ENCODE assay signal across 9 cellular contexts in genomic region chr1:198258491-198258890, GRCh38.
DNase-seq lines count a peak whose midpoint lies in the region; ATAC-seq, FAIRE-seq and TF ChIP-seq lines count a peak whose summit lies in the region.
"Had no signal": no experiment of that assay in that cellular context is flagged by ENCODE, and none has a peak within 500 bp of the region (broad histone marks: within the 10 kb centered on the region; RNA-seq: fewer than 3 reads in every experiment).

No MANE protein-coding gene starts in this region.

- no peaks in the 10 kb centered on the region for H3K9me1 ChIP-seq in endothelial cell of umbilical vein (replicated peaks; ENCODE audit: control insufficient read depth, extremely low read depth, insufficient read depth, low read length)

- H3K4me1 ChIP-seq in endothelial cell of umbilical vein (ENCODE audit: control insufficient read depth, extremely low read depth, insufficient read depth, low read length) = peaks cover 18% of the 10 kb centered on the region
- no peaks in the 10 kb centered on the region for H3K4me1 ChIP-seq in A673 (ENCODE audit: insufficient read depth, low read length, poor library complexity, severe bottlenecking)

- peaks cover 18% of the 10 kb centered on the region for H3K79me2 ChIP-seq in endothelial cell of umbilical vein (ENCODE audit: control insufficient read depth, insufficient read depth, low read length)

- POLR2A ChIA-PET in endothelial cell of umbilical vein (lab: Charles Lee) (no interaction called here), A673 (lab: Charles Lee; ENCODE audit: low non-redundant PET) (no interaction called here)

- peak overlapping the region; percentile 60 for H3K4me2 ChIP-seq in endothelial cell of umbilical vein (ENCODE audit: insufficient read depth, low read length)

- peak; percentile 12 for DNase-seq in CD1c-positive myeloid dendritic cell (ENCODE audit: extremely low spot score)
- DNase-seq in endothelial cell of umbilical vein (ENCODE audit: low read depth, low spot score) = no peak
- DNase-seq in NCI-H1694 (lab: John Stamatoyannopoulos, UW) = no peak
- no peak for DNase-seq in stimulated activated CD4-positive, alpha-beta T cell treated with anti-CD3 and anti-CD28 coated beads, Interleukin-12 subunit alpha, Interleukin-12 subunit beta, amount 100 ng/mL, for 4 hours
- DNase-seq in stimulated activated CD4-positive, alpha-beta T cell treated with anti-CD3 and anti-CD28 coated beads, Interleukin-4, amount 100 ng/mL, for 1 hour = no peak
- no peak for DNase-seq in A673 (ENCODE audit: low spot score)
- DNase-seq: NCI-H446 had no signal

- TF ChIP-seq CTCF in endothelial cell of umbilical vein (IDR thresholded peaks at IDR 0.05; ENCODE audit: extremely low read depth in 1 of 2, insufficient read depth in 1 of 2, low read depth in 1 of 2, low read length in 2 of 2) = no peak
- no peak for TF ChIP-seq CTCF in A673 (conservative IDR thresholded peaks at IDR 0.05; ENCODE audit: low read depth, low read length)

- H3K9me3 ChIP-seq in endothelial cell of umbilical vein (replicated peaks; ENCODE audit: control insufficient read depth, insufficient read depth, low read length) (no peaks in the 10 kb centered on the region), A673 (ENCODE audit: low read depth, low read length, poor library complexity, severe bottlenecking) (no peaks in the 10 kb centered on the region)

- H4K20me1 ChIP-seq in endothelial cell of umbilical vein (replicated peaks; ENCODE audit: control insufficient read depth, extremely low read depth, insufficient read depth, low read length) = no peaks in the 10 kb centered on the region

- no peak overlapping the region for H2AFZ ChIP-seq in endothelial cell of umbilical vein (ENCODE audit: low read depth, low read length)

- ATAC-seq in GM19468 (IDR thresholded peaks at IDR 0.05; ENCODE audit: extremely low read depth, unreplicated experiment) (peak; percentile 39), HG03457 (IDR thresholded peaks at IDR 0.05; ENCODE audit: unreplicated experiment) (peak; percentile 37)

- dilution Hi-C loops in endothelial cell of umbilical vein (cut with MboI; ENCODE audit: extremely low pct_ligation_motif_present, low sequenced_read_pairs) = no loop called here

- H3K27me3 ChIP-seq in endothelial cell of umbilical vein (ENCODE audit: control insufficient read depth in 2 of 2, insufficient read depth in 2 of 2, low read length in 2 of 2) (no peaks in the 10 kb centered on the region), A673 (replicated peaks; ENCODE audit: insufficient read depth, low read depth, low read length, poor library complexity) (no peaks in the 10 kb centered on the region)

- no peak for FAIRE-seq in endothelial cell of umbilical vein (lab: Jason Lieb, UNC)

- no peak overlapping the region for H3K9ac ChIP-seq in endothelial cell of umbilical vein (replicated peaks; ENCODE audit: extremely low read depth, insufficient read depth, low read length)

- H3K4me3 ChIP-seq in endothelial cell of umbilical vein (replicated peaks in 1 of 3; ENCODE audit: insufficient read depth in 1 of 3, low read depth in 1 of 3, low read length in 3 of 3) (no peak overlapping the region), A673 (ENCODE audit: low read depth, low read length, poor library complexity, severe bottlenecking) (no peak overlapping the region)

- intact Hi-C loops in endothelial cell of umbilical vein (cut with micrococcal nuclease) = loop anchor here (2.0 kb wide), 1 partner anchor 38 kb away; no protein-coding TSS in a partner anchor
- intact Hi-C loops in A673 (cut with micrococcal nuclease; ENCODE audit: unreplicated experiment) = no loop called here

- BruUV-seq in endothelial cell of umbilical vein (replicated peaks; lab: Mats Ljungman, UMichigan) = no TSS peak
- no TSS peak for BruUV-seq in A673 (replicated peaks; lab: Mats Ljungman, UMichigan)

- no peak overlapping the region for H3K27ac ChIP-seq in endothelial cell of umbilical vein (ENCODE audit: insufficient read depth, low read depth, low read length)
- no peak overlapping the region for H3K27ac ChIP-seq in A673 (ENCODE audit: low read depth, low read length, poor library complexity, severe bottlenecking)

- CTCF ChIA-PET in endothelial cell of umbilical vein (lab: Charles Lee) (interaction anchor here (1.0 kb wide), 1 partner anchor 186 kb away, joined by 4 read pairs; no protein-coding TSS in a partner anchor), A673 (lab: Charles Lee) (no interaction called here)

- H3K36me3 ChIP-seq in endothelial cell of umbilical vein (ENCODE audit: control insufficient read depth in 2 of 2, extremely low read depth in 1 of 2, insufficient read depth in 2 of 2, low read length in 2 of 2) = no peaks in the 10 kb centered on the region
- no peaks in the 10 kb centered on the region for H3K36me3 ChIP-seq in A673 (ENCODE audit: insufficient read depth, low read length, poor library complexity, severe bottlenecking)

- TF ChIP-seq POLR2A in endothelial cell of umbilical vein (IDR thresholded peaks at IDR 0.05; ENCODE audit: low read depth, low read length) = no peak

TF ChIP-seq in endothelial cell of umbilical vein, 7 proteins besides CTCF, POLR2A, EP300 and RAD21:
- TF ChIP-seq EZH2 (IDR thresholded peaks at IDR 0.05; ENCODE audit: borderline replicate concordance, low read depth, low read length, severe bottlenecking) (no peak), MYC (IDR thresholded peaks at IDR 0.05; ENCODE audit: low read depth, low read length) (no peak), JUN (IDR thresholded peaks at IDR 0.05; ENCODE audit: borderline replicate concordance, insufficient read depth, insufficient read length, low read depth) (no peak), MAX (IDR thresholded peaks at IDR 0.05; ENCODE audit: insufficient read depth, insufficient read length) (no peak)
